Comparison of ENCODE assay signal across 25 cellular contexts in the genomic region with DNA sequence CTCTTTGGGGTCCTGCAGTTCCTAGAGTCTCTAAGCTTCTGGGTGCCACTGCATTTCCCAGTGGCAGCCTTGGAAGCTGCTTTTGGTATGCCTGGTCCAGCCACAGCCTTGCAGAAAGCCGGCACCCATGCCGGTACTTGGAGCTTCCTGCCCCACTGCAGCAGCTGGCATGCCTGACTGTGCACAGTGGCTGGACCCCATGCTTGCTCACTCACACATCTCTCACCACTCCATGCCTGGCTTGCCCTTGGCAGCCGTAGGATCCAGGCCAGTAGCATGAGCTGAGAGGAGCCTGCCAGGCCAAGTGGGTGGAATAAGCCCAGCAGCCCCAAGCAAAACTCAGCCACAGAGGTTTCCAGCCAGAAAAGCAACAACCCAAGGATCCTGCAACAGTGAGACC.
"Had no signal": no experiment of that assay in that cellular context is flagged by ENCODE, and none has a peak within 500 bp of the region (broad histone marks: within the 10 kb centered on the region; RNA-seq: fewer than 3 reads in every experiment).

No MANE protein-coding gene starts in this region.

- H3K4me1 ChIP-seq: esophagus muscularis mucosa, foreskin keratinocyte, left lung, lower lobe of right lung, pancreas, sigmoid colon, spleen, testis, tibial nerve, upper lobe of left lung had no signal

- H3K36me3 Mint-ChIP-seq: natural killer cell; stimulated activated memory B cell treated with anti-CD40 and anti-IgM and Interleukin-4, amounts not matched to agents 10 μg/mL and 1 μg/mL and 100 μg/mL, for 72 hours had no signal

- H3K27ac ChIP-seq: coronary artery, esophagus muscularis mucosa, foreskin keratinocyte, left lung, lower lobe of right lung, neutrophil, pancreas, sigmoid colon, skin epidermis, spleen, testis, tibial nerve, upper lobe of left lung had no signal

- ATAC-seq: foreskin keratinocyte; left lung; natural killer cell; pancreas; stimulated activated memory B cell treated with anti-CD40 and anti-IgM and Interleukin-4, amounts not matched to agents 10 μg/mL and 1 μg/mL and 100 μg/mL, for 72 hours; stimulated activated naive CD8-positive, alpha-beta T cell treated with anti-CD3 and anti-CD28 coated beads, Interleukin-15, Interleukin-2, amounts not matched to agents 100 U/mL and 50 U/mL, for 24 hours had no signal

- FAIRE-seq: endothelial cell of umbilical vein, keratinocyte, pancreas, urothelium cell line had no signal

- H3K27ac Mint-ChIP-seq: natural killer cell; stimulated activated memory B cell treated with anti-CD40 and anti-IgM and Interleukin-4, amounts not matched to agents 10 μg/mL and 1 μg/mL and 100 μg/mL, for 72 hours had no signal

- H3K4me3 ChIP-seq: coronary artery, esophagus muscularis mucosa, left lung, lower lobe of right lung, pancreas, sigmoid colon, skin epidermis, spleen, testis, tibial nerve, upper lobe of left lung had no signal

- H3K4me1 Mint-ChIP-seq: natural killer cell; stimulated activated memory B cell treated with anti-CD40 and anti-IgM and Interleukin-4, amounts not matched to agents 10 μg/mL and 1 μg/mL and 100 μg/mL, for 72 hours had no signal

- H3K27me3 ChIP-seq: esophagus muscularis mucosa, left lung, neutrophil, pancreas, sigmoid colon, testis, tibial nerve, upper lobe of left lung had no signal

- H3K36me3 ChIP-seq: esophagus muscularis mucosa, left lung, lower lobe of right lung, neutrophil, pancreas, sigmoid colon, spleen, tibial nerve, upper lobe of left lung had no signal

- DNase-seq: central memory CD4-positive, alpha-beta T cell; dermis blood vessel endothelial cell; effector memory CD4-positive, alpha-beta T cell; foreskin keratinocyte; glutamatergic neuron; left lung; lower lobe of right lung; natural killer cell; pancreas; sigmoid colon; spleen; stimulated activated CD4-positive, alpha-beta T cell treated with anti-CD3 and anti-CD28 coated beads, Interleukin-4, amount 100 ng/mL, for 4 hours; stimulated activated naive CD8-positive, alpha-beta T cell treated with anti-CD3 and anti-CD28 coated beads, Interleukin-15, Interleukin-2, amounts not matched to agents 100 U/mL and 50 U/mL, for 24 hours; substantia nigra; testis; upper lobe of left lung had no signal

- H3K4me3 Mint-ChIP-seq: natural killer cell; stimulated activated memory B cell treated with anti-CD40 and anti-IgM and Interleukin-4, amounts not matched to agents 10 μg/mL and 1 μg/mL and 100 μg/mL, for 72 hours had no signal

- H3K9me3 ChIP-seq: esophagus muscularis mucosa, left lung, lower lobe of right lung, neutrophil, pancreas, sigmoid colon, testis, tibial nerve, upper lobe of left lung had no signal

- H3K9me3 Mint-ChIP-seq: natural killer cell; stimulated activated memory B cell treated with anti-CD40 and anti-IgM and Interleukin-4, amounts not matched to agents 10 μg/mL and 1 μg/mL and 100 μg/mL, for 72 hours had no signal
